18 cellular contexts compared by ENCODE assay signal in the genomic region with DNA sequence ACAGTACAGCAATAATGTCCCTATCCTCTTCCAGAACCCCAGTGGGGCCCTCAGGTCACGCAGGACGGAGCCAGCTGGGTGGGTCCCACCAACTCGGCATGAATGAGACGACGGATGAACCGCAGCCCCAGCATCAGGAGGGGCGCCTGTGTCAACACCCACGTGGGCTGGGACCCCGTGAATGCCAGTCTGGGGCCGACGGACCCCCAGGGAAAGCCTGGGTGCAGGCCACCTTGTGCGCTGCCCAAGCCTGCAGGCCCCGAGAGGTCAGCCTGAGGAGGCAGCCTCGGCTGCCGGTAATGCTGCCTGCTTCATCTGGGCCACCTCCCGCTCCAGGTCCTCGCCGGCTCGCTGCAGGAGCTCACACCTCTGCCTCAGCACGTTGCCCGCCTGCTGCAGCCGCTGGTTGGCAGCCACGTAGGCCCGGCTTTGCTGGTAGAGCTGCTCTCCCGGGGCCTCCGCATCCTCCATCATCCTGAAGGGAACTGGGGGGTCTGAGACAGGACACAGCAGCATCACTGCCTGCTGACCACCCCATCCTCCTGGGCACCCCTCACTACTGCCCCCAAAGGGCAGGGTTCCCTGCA. TPM values are rescaled to one million over a fixed set of nuclear protein-coding genes. Genes with fewer than 3 reads are reported as not detected.
DNase-seq lines count a peak whose midpoint lies in the region; ATAC-seq and TF ChIP-seq lines count a peak whose summit lies in the region.
"Had no signal": no experiment of that assay in that cellular context is flagged by ENCODE, and none has a peak within 500 bp of the region (broad histone marks: within the 10 kb centered on the region; RNA-seq: fewer than 3 reads in every experiment).

No MANE protein-coding gene starts in this region.

- H3K4me1 ChIP-seq in heart left ventricle: peaks cover 12 to 61% (median 45%) of the 10 kb centered on the region in 12 donors
- H3K4me1 ChIP-seq in HEK293 (ENCODE audit: control insufficient read depth, insufficient read depth, low read length): peaks cover 12% of the 10 kb centered on the region
- H3K4me1 ChIP-seq in psoas muscle: peaks cover 38% of the 10 kb centered on the region

- CTCF ChIA-PET in HEK293 (lab: Yijun Ruan, JAX): no interaction called here

- peaks cover 1 to 38% (median 26%) of the 10 kb centered on the region in 9 donors for H3K27me3 ChIP-seq in heart left ventricle
- peaks cover 0 to 15% (median 0%) of the 10 kb centered on the region in 45 donors for H3K27me3 ChIP-seq in dorsolateral prefrontal cortex
- peaks cover 0 to 37% (median 31%) of the 10 kb centered on the region in 3 donors for H3K27me3 ChIP-seq in psoas muscle (ENCODE audit: insufficient read depth in 3 of 3, low read length in 2 of 3)

- POLR2A ChIA-PET in HEK293 (lab: Yijun Ruan, JAX): interaction anchor here (1.2 to 2.1 kb wide), 3 partner anchors 16 to 31 kb away, joined by 4 to 5 read pairs (median 4); partner anchors contain the start of gene REEP6

- no peak for TF ChIP-seq CTCF in heart left ventricle (IDR thresholded peaks at IDR 0.05)
- 0 out of 2 replicates have a peak, but pooled peaks have one; percentile 10 for TF ChIP-seq CTCF in HEK293 (tag by site-specific recombination; IDR thresholded peaks at IDR 0.05)
- no peak for TF ChIP-seq CTCF in dorsolateral prefrontal cortex (IDR thresholded peaks at IDR 0.05 in 54 of 56, conservative IDR thresholded peaks at IDR 0.05 in 2 of 56; ENCODE audit: low read depth in 1 of 56, partially characterized antibody in 56 of 56)
- TF ChIP-seq CTCF in psoas muscle (IDR thresholded peaks at IDR 0.05): no peak

- intact Hi-C loops in heart left ventricle (cut with DNase I) (no loop called here), Right ventricle myocardium superior (cut with DNase I) (no loop called here), dorsolateral prefrontal cortex (cut with DNase I) (loop anchor here in 1 of 2 donors (5.0 kb wide), 1 partner anchor 38 kb away; the partner anchor contains the start of gene RPS15), psoas muscle (cut with DNase I) (no loop called here)

- ATAC-seq in heart left ventricle (no peak), Right ventricle myocardium superior (ENCODE audit: poor library complexity) (no peak), psoas muscle (no peak), GM18909 (IDR thresholded peaks at IDR 0.05; ENCODE audit: poor library complexity, unreplicated experiment) (no peak), HG02642 (IDR thresholded peaks at IDR 0.05; ENCODE audit: poor library complexity, unreplicated experiment) (no peak)
- ATAC-seq: GM12878 had no signal

- H3K36me3 ChIP-seq in heart left ventricle: peaks cover 0 to 33% (median 3%) of the 10 kb centered on the region in 9 donors
- H3K36me3 ChIP-seq in HEK293 (ENCODE audit: control insufficient read depth in 2 of 2, insufficient read depth in 1 of 2, low read length in 2 of 2): peaks cover 4 to 28% of the 10 kb centered on the region in 2 experiments; a peak in 2 of 3 replicates
- peaks cover 0 to 18% of the 10 kb centered on the region in 2 donors for H3K36me3 ChIP-seq in psoas muscle (ENCODE audit: insufficient read depth in 1 of 2, low read depth in 1 of 2)

- TF ChIP-seq POLR2A in heart left ventricle (IDR thresholded peaks at IDR 0.05): no peak

- H3K27ac ChIP-seq in heart left ventricle (peak overlapping the region in 6 of 12 donors; percentile 23 to 60 (median 49)), HEK293 (ENCODE audit: extremely low read depth, low read depth, low read length) (no peak overlapping the region), dorsolateral prefrontal cortex (peak overlapping the region in 51 of 59 donors; percentile 4 to 82 (median 68)), psoas muscle (no peak overlapping the region)
- H3K27ac ChIP-seq: BLaER1, GM23248 had no signal

- 89 to 94% (median 92%) methylated on average over 24 to 26 of the region's 26 CpGs for WGBS in heart left ventricle, 4 donors
- 82 to 94% (median 86%) methylated on average over 17 to 26 of the region's 26 CpGs for WGBS in psoas muscle, 3 donors

- DNase-seq in heart left ventricle: peak in 4 of 5 donors; percentile 10 to 53 (median 14)
- no peak for DNase-seq in Right ventricle myocardium superior
- DNase-seq in dorsolateral prefrontal cortex: no peak
- DNase-seq in psoas muscle: peak; percentile 14 to 56
- no peak for DNase-seq in stimulated activated naive CD4-positive, alpha-beta T cell treated with Interleukin-2 at 50 U/mL for 16 hours (lab: John Stamatoyannopoulos, UW)
- DNase-seq: CD8-positive, alpha-beta memory T cell; DMS79; MV-4-11; NCI-H1417; NCI-H187 treated with DMSO at 0.1 percent for 48 hours; NCI-H69; NK-92 treated with Interleukin-12 subunit alpha and Interleukin-12 subunit beta, amount 100 ng/mL, for 24 hours had no signal

- H3K9me3 ChIP-seq in heart left ventricle (no peaks in the 10 kb centered on the region), HEK293 (ENCODE audit: control insufficient read depth, insufficient read depth, low read depth, low read length) (no peaks in the 10 kb centered on the region), psoas muscle (no peaks in the 10 kb centered on the region)
- H3K9me3 ChIP-seq: BLaER1 had no signal

- H3K4me3 ChIP-seq in heart left ventricle: no peak overlapping the region
- no peak overlapping the region for H3K4me3 ChIP-seq in HEK293 (ENCODE audit: low read depth, low read length)
- H3K4me3 ChIP-seq in dorsolateral prefrontal cortex: peak overlapping the region in 1 of 59 donors; percentile 27
- no peak overlapping the region for H3K4me3 ChIP-seq in psoas muscle
- H3K4me3 ChIP-seq: BLaER1, GM12878, GM23248 had no signal

TF ChIP-seq in HEK293, 187 proteins besides CTCF, POLR2A, EP300 and RAD21:
- TF ChIP-seq ZNF449 (tag by site-specific recombination; IDR thresholded peaks at IDR 0.05) (peak; percentile 90), KLF7 (tag by site-specific recombination; IDR thresholded peaks at IDR 0.05; ENCODE audit: borderline replicate concordance) (no peak), ZFP69B (tag by site-specific recombination; IDR thresholded peaks at IDR 0.05) (peak; percentile 41; the same call in 1 of the 2 replicates), ZNF692 (tag by site-specific recombination; IDR thresholded peaks at IDR 0.05) (peak; percentile 42; the same call in 1 of the 2 replicates)

RNA-seq across cellular contexts. Expression of gene C19orf25, which starts 4.2 kb away (rescaled TPM):
- 10 to 100 TPM in 8 of 9 donors, 1 to 10 TPM in 1; 9.4 to 29.2 (median 15.7) TPM for total RNA-seq in heart left ventricle
- 10 to 100 TPM; 27.6 to 27.8 TPM for polyA plus RNA-seq in heart left ventricle
- 18.3 TPM for total RNA-seq in Right ventricle myocardium superior
- 10 to 100 TPM; 28.3 to 63.0 (median 35.2) TPM for total RNA-seq in dorsolateral prefrontal cortex
- total RNA-seq in psoas muscle: 10 to 100 TPM in 3 of 4 donors, 1 to 10 TPM in 1; 8.1 to 20.1 (median 14.7) TPM
- polyA plus RNA-seq in psoas muscle: 10 to 100 TPM; 19.9 to 45.0 (median 30.4) TPM

RNA-seq across cellular contexts. Expression of gene PCSK4, which starts 15.3 kb away (rescaled TPM):
- total RNA-seq in heart left ventricle: 1 to 10 TPM in 6 of 9 donors, under 1 TPM in 3; 0.31 to 1.9 (median 1.7) TPM
- polyA plus RNA-seq in heart left ventricle: under 1 TPM; 0.83 to 0.91 TPM
- 1.4 TPM for total RNA-seq in Right ventricle myocardium superior
- 10 to 100 TPM in 50 of 120 experiments, 1 to 10 TPM in 70; 4.5 to 20.4 (median 9.5) TPM for total RNA-seq in dorsolateral prefrontal cortex
- total RNA-seq in psoas muscle: 1 to 10 TPM in 1 of 4 donors, under 1 TPM in 3; 0.57 to 1.5 (median 0.93) TPM
- 1 to 10 TPM in 1 of 3 donors, under 1 TPM in 2; 0.74 to 1.3 (median 0.84) TPM for polyA plus RNA-seq in psoas muscle

RNA-seq across cellular contexts. Expression of gene REEP6, which starts 16.1 kb away (rescaled TPM):
- total RNA-seq in heart left ventricle: 1 to 10 TPM; 1.9 to 6.0 (median 3.5) TPM
- 1 to 10 TPM; 3.6 to 4.1 TPM for polyA plus RNA-seq in heart left ventricle
- 1.1 TPM for total RNA-seq in Right ventricle myocardium superior
- 10 to 100 TPM in 116 of 120 experiments, 1 to 10 TPM in 4; 6.9 to 23.9 (median 14.3) TPM for total RNA-seq in dorsolateral prefrontal cortex
- 1 to 10 TPM in 3 of 4 donors, under 1 TPM in 1; 0.23 to 2.0 (median 1.4) TPM for total RNA-seq in psoas muscle
- 1 to 10 TPM in 1 of 3 donors, under 1 TPM in 2; 0.55 to 1.5 (median 0.78) TPM for polyA plus RNA-seq in psoas muscle

RNA-seq across cellular contexts. Expression of gene APC2, which starts 24.9 kb away (rescaled TPM):
- total RNA-seq in heart left ventricle (under 1 TPM in 8 of 9 donors, not detected in 1; 0.04 to 0.72 (median 0.14) TPM), Right ventricle myocardium superior (0.22 TPM), dorsolateral prefrontal cortex (100 to 1,000 TPM; 130 to 289 (median 183) TPM), psoas muscle (under 1 TPM; 0.04 to 0.06 (median 0.05) TPM)
- polyA plus RNA-seq in heart left ventricle (under 1 TPM; 0.07 to 0.08 TPM), psoas muscle (under 1 TPM in 2 of 3 donors, not detected in 1; 0.01 to 0.03 TPM)
- polyA plus RNA-seq: CD8-positive, alpha-beta memory T cell had no signal

RNA-seq across cellular contexts. Expression of gene RPS15, which starts 36.7 kb away (rescaled TPM):
- total RNA-seq in heart left ventricle: 1,000 to 10,000 TPM in 2 of 9 donors, 100 to 1,000 TPM in 7; 468 to 2,348 (median 669) TPM
- 1,000 to 10,000 TPM; 2,165 to 2,683 TPM for polyA plus RNA-seq in heart left ventricle
- total RNA-seq in Right ventricle myocardium superior: 671 TPM
- 100 to 1,000 TPM; 343 to 670 (median 497) TPM for total RNA-seq in dorsolateral prefrontal cortex
- total RNA-seq in psoas muscle: 100 to 1,000 TPM; 697 to 992 (median 943) TPM
- 1,000 to 10,000 TPM; 2,739 to 4,077 (median 3,158) TPM for polyA plus RNA-seq in psoas muscle

Comparison
In these comparisons a context has a peak if more than half of its experiments do, and no peak if none do; other contexts are left out.
1. DNase-seq: peak in heart left ventricle (4 of 5) and psoas muscle (2 of 2); none in Right ventricle myocardium superior (single experiment), dorsolateral prefrontal cortex (0 of 10) and stimulated activated naive CD4-positive, alpha-beta T cell treated with Interleukin-2 at 50 U/mL for 16 hours (single experiment).
2. H3K27ac ChIP-seq: peak in dorsolateral prefrontal cortex (51 of 59); none in HEK293 (single experiment) and psoas muscle (single experiment).